8 cellular contexts compared by ENCODE assay signal in genomic region chr6:24495516-24495847, GRCh38. TPM values are rescaled to one million over a fixed set of nuclear protein-coding genes. Genes with fewer than 3 reads are reported as not detected.
DNase-seq lines count a peak whose midpoint lies in the region; ATAC-seq and TF ChIP-seq lines count a peak whose summit lies in the region.

No MANE protein-coding gene starts in this region.

- ATAC-seq in GM18511 (IDR thresholded peaks at IDR 0.05; ENCODE audit: unreplicated experiment) = peak; percentile 71
- ATAC-seq in HG03045 (IDR thresholded peaks at IDR 0.05; ENCODE audit: unreplicated experiment) = peak; percentile 49
- ATAC-seq in thoracic aorta (ENCODE audit: insufficient number of reproducible peaks, low FRiP score, low read depth) = peak; percentile 33

- H3K36me3 ChIP-seq in neural cell (ENCODE audit: insufficient read depth, low read length) (no peaks in the 10 kb centered on the region), thoracic aorta (no peaks in the 10 kb centered on the region)

- peak overlapping the region; percentile 81 for H3K9ac ChIP-seq in neural cell (ENCODE audit: low read length)

- DNase-seq in NCI-H526 treated with DMSO at 0.1 percent for 48 hours (lab: John Stamatoyannopoulos, UW) (peak; percentile 28), activated T-helper 1 cell treated with Interleukin-2 at 50 U/mL for 16 hours (ENCODE audit: low read depth) (peak; percentile 2), fibroblast of the aortic adventitia (ENCODE audit: low read depth) (peak; percentile 2), thoracic aorta (ENCODE audit: low spot score) (peak; percentile 28)

- peak overlapping the region; percentile 72 for H2AFZ ChIP-seq in neural cell (ENCODE audit: low read depth, low read length)

- peak overlapping the region; percentile 56 for H3K4me3 ChIP-seq in fibroblast of the aortic adventitia (ENCODE audit: low read depth, low read length)
- H3K4me3 ChIP-seq in neural cell (ENCODE audit: low read length) = peak overlapping the region; percentile 76
- H3K4me3 ChIP-seq in thoracic aorta = peak overlapping the region; percentile 81

- TF ChIP-seq EP300 in neural cell (conservative IDR thresholded peaks at IDR 0.05; ENCODE audit: poor library complexity, severe bottlenecking) = no peak

- peak overlapping the region; percentile 64 for H3K27ac ChIP-seq in 22Rv1
- H3K27ac ChIP-seq in neural cell (ENCODE audit: low read length) = peak overlapping the region; percentile 65
- H3K27ac ChIP-seq in thoracic aorta = peak overlapping the region; percentile 84 to 88

- no peaks in the 10 kb centered on the region for H3K27me3 ChIP-seq in neural cell (ENCODE audit: insufficient read depth, low read depth, low read length)
- no peaks in the 10 kb centered on the region for H3K27me3 ChIP-seq in thoracic aorta (replicated peaks; ENCODE audit: insufficient read depth)

- no peak for TF ChIP-seq CTCF in 22Rv1 (IDR thresholded peaks at IDR 0.05)
- TF ChIP-seq CTCF in fibroblast of the aortic adventitia (IDR thresholded peaks at IDR 0.05; ENCODE audit: insufficient read depth, low read length) = no peak
- no peak for TF ChIP-seq CTCF in neural cell (IDR thresholded peaks at IDR 0.05; ENCODE audit: poor library complexity, severe bottlenecking)
- TF ChIP-seq CTCF in thoracic aorta (IDR thresholded peaks at IDR 0.05) = no peak

- no peaks in the 10 kb centered on the region for H3K79me2 ChIP-seq in neural cell (replicated peaks; ENCODE audit: insufficient read depth, low read length)

- H3K9me2 ChIP-seq in neural cell (ENCODE audit: insufficient read depth, low read length) = no peaks in the 10 kb centered on the region

- peak overlapping the region; percentile 76 for H3K4me2 ChIP-seq in neural cell (ENCODE audit: low read length)

- no peaks in the 10 kb centered on the region for H4K20me1 ChIP-seq in neural cell (ENCODE audit: insufficient read depth)

- H3K9me3 ChIP-seq in neural cell (ENCODE audit: low read length) = peaks cover 4% of the 10 kb centered on the region
- no peaks in the 10 kb centered on the region for H3K9me3 ChIP-seq in thoracic aorta

- no peak for TF ChIP-seq RAD21 in neural cell (conservative IDR thresholded peaks at IDR 0.05)

- no peaks in the 10 kb centered on the region for H3F3A ChIP-seq in neural cell (ENCODE audit: insufficient read depth, low read length, poor library complexity, severe bottlenecking)

- H3K4me1 ChIP-seq in thoracic aorta (ENCODE audit: control insufficient read depth in 1 of 2, low read depth in 2 of 2) = peaks cover 0 to 24% of the 10 kb centered on the region in 2 donors

TF ChIP-seq in neural cell, 6 proteins besides CTCF, POLR2A, EP300 and RAD21:
- TF ChIP-seq MXI1 (conservative IDR thresholded peaks at IDR 0.05; ENCODE audit: poor library complexity, severe bottlenecking) = no peak
- TF ChIP-seq SMC3 (conservative IDR thresholded peaks at IDR 0.05; ENCODE audit: poor library complexity) = no peak
- TF ChIP-seq POLR2AphosphoS5 (IDR thresholded peaks at IDR 0.05) = no peak
- no peak for TF ChIP-seq REST (IDR thresholded peaks at IDR 0.05; ENCODE audit: borderline replicate concordance)
- TF ChIP-seq TAF1 (IDR thresholded peaks at IDR 0.05; ENCODE audit: low read depth) = no peak
- no peak for TF ChIP-seq EZH2 (IDR thresholded peaks at IDR 0.05; ENCODE audit: borderline replicate concordance, insufficient read depth, low read length, poor library complexity, severe bottlenecking)

RNA-seq across cellular contexts. Expression of gene ALDH5A1, which starts 0.7 kb away (rescaled TPM):
- total RNA-seq in fibroblast of the aortic adventitia (ENCODE audit: low replicate concordance) = 0.54 and 1.6 TPM in 2 replicates
- 33.1 and 36.3 TPM in 2 replicates for polyA plus RNA-seq in neural cell
- polyA minus RNA-seq in neural cell = 41.6 and 44.0 TPM in 2 replicates
- 1 to 10 TPM; 4.6 to 6.2 TPM for total RNA-seq in thoracic aorta

RNA-seq across cellular contexts. Expression of gene GPLD1, which starts 6.1 kb away (rescaled TPM):
- total RNA-seq in fibroblast of the aortic adventitia (ENCODE audit: low replicate concordance) (0.27 and 0.41 TPM in 2 replicates), thoracic aorta (10 to 100 TPM; 22.3 to 30.3 TPM)
- 11.0 and 14.3 TPM in 2 replicates for polyA plus RNA-seq in neural cell
- polyA minus RNA-seq in neural cell = 14.6 and 16.3 TPM in 2 replicates

Comparison
In these comparisons a context has a peak if more than half of its experiments do, and no peak if none do; other contexts are left out.
1. Peak in every context shown above with its lines: DNase-seq, ATAC-seq, H3K4me3 ChIP-seq and H3K27ac ChIP-seq.
2. RNA of gene GPLD1, which starts 6.1 kb away (total RNA-seq): 22.3 to 30.3 TPM in thoracic aorta; 0.27 to 0.41 TPM in fibroblast of the aortic adventitia; every median in the first group is over 10 times any median in the second.